In the genomic region with DNA sequence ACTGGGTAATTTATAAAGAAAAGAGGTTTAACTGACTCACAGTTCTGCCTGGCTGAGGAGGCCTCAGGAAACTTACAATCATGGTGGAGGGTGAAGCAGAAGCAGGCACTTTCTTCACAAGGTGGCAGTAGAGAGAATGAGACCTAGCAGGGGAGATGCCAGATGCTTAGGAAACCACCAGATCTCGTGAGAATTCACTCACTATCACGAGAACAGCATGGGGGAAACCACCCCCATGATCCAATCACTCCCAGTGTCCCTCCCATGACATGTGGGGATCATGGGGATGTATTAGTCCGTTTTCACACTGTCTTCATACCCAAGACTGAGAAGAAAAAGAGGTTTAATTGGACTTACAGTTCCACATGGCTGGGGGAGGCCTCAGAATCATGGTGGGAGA, we compare ENCODE assay signal across 9 cellular contexts. TPM values are rescaled to one million over a fixed set of nuclear protein-coding genes. Genes with fewer than 3 reads are reported as not detected.
DNase-seq lines count a peak whose midpoint lies in the region; ATAC-seq and TF ChIP-seq lines count a peak whose summit lies in the region.
"Not testable (repeated sequence)": the region's sequence is repeated elsewhere in the genome, so short reads cannot be mapped to it uniquely, and the experiment has no call there.
"Had no signal": no experiment of that assay in that cellular context is flagged by ENCODE, and none has a peak within 500 bp of the region (broad histone marks: within the 10 kb centered on the region; RNA-seq: fewer than 3 reads in every experiment).

No MANE protein-coding gene starts in this region.

- no CpG with 5 or more reads among the region's 3 CpGs for WGBS in mesendoderm (ENCODE audit: extremely low coverage, insufficient coverage, low lambda C conversion rate)

- TF ChIP-seq RAD21 in HCT116 (IDR thresholded peaks at IDR 0.05; ENCODE audit: low read depth): not testable (repeated sequence)

- H3K9ac ChIP-seq in HCT116 (ENCODE audit: low read length); adipocyte (ENCODE audit: low read length); mesendoderm (ENCODE audit: low read length): not testable (repeated sequence)

- H3K4me2 ChIP-seq in HCT116 (ENCODE audit: low read length); mesendoderm (ENCODE audit: low read length): not testable (repeated sequence)

- peaks cover 13 to 32% of the 10 kb centered on the region in 2 experiments; a peak in 3 of 4 replicates for H3K4me1 ChIP-seq in HCT116 (ENCODE audit: control insufficient read depth in 1 of 2, insufficient read depth in 2 of 2, low read length in 2 of 2)
- H3K4me1 ChIP-seq in adipocyte (ENCODE audit: control insufficient read depth, insufficient read depth, low read length): peaks cover 16% of the 10 kb centered on the region
- H3K4me1 ChIP-seq in mesendoderm (ENCODE audit: control insufficient read depth, low read depth, low read length): not testable (repeated sequence)

- H2AFZ ChIP-seq in HCT116 (ENCODE audit: low read depth, low read length, poor library complexity, severe bottlenecking): not testable (repeated sequence)

- ATAC-seq in HCT116: peak; percentile 30

- not testable (repeated sequence) for TF ChIP-seq POLR2A in HCT116 (IDR thresholded peaks at IDR 0.05; ENCODE audit: borderline replicate concordance, extremely low read depth, insufficient read depth, insufficient read length)

- intact Hi-C loops in HCT116 (cut with micrococcal nuclease): loop anchor here (1.0 to 5.0 kb wide), 2 partner anchors 43 to 251 kb away; partner anchors contain the start of gene TOLLIP

- not testable (repeated sequence) for H3K23ac ChIP-seq in mesendoderm (ENCODE audit: low read length)

- not testable (repeated sequence) for H4K20me1 ChIP-seq in HCT116 (ENCODE audit: insufficient read depth)

- RAD21 ChIA-PET in HCT116 (lab: Charles Lee; ENCODE audit: low non-redundant PET in 1 of 2, low total read pairs in 2 of 2, uncharacterized antibody in 2 of 2, unreplicated experiment in 2 of 2): not testable (repeated sequence)

- H3K18ac ChIP-seq in mesendoderm (ENCODE audit: low read length): not testable (repeated sequence)

- not testable (repeated sequence) for H4K8ac ChIP-seq in mesendoderm (ENCODE audit: low read depth, low read length)

- H3K4me3 ChIP-seq in HCT116 (replicated peaks in 1 of 2; ENCODE audit: low read depth in 1 of 2, low read length in 2 of 2); adipocyte (ENCODE audit: low read length); mesendoderm (ENCODE audit: low read length): not testable (repeated sequence)

- BruUV-seq in HCT116 (replicated peaks; lab: Mats Ljungman, UMichigan): not testable (repeated sequence)

- not testable (repeated sequence) for H3K27me3 ChIP-seq in HCT116 (ENCODE audit: insufficient read depth, low read length); adipocyte (replicated peaks; ENCODE audit: control insufficient read depth, insufficient read depth, low read length); mesendoderm (ENCODE audit: insufficient read depth, low read length, poor library complexity)

- not testable (repeated sequence) for H4K5ac ChIP-seq in mesendoderm (ENCODE audit: low read length)

- not testable (repeated sequence) for H2AK5ac ChIP-seq in mesendoderm (ENCODE audit: low read length)

- not testable (repeated sequence) for H2BK15ac ChIP-seq in mesendoderm (replicated peaks; ENCODE audit: low read depth)

- not testable (repeated sequence) for H3K9me2 ChIP-seq in HCT116 (ENCODE audit: insufficient read depth)

- H3K4ac ChIP-seq in mesendoderm (ENCODE audit: low read depth, low read length): not testable (repeated sequence)

- not testable (repeated sequence) for H3K79me1 ChIP-seq in mesendoderm (ENCODE audit: low read length)

- H3K27ac ChIP-seq in HCT116 (ENCODE audit: low read depth, low read length): 0 out of 2 replicates have a peak overlapping the region, but pooled peaks have one; percentile 1
- not testable (repeated sequence) for H3K27ac ChIP-seq in mesendoderm (ENCODE audit: low read depth, low read length)

- peak; percentile 70 for DNase-seq in CD1c-positive myeloid dendritic cell (ENCODE audit: extremely low spot score)
- DNase-seq in HCT116 (ENCODE audit: low read depth, low spot score): peak; percentile 77
- peak; percentile 8 for DNase-seq in NCI-H345 treated with DMSO at 0.1 percent for 48 hours (lab: John Stamatoyannopoulos, UW; ENCODE audit: unreplicated experiment)
- peak in 3 of 5 experiments; percentile 2 to 74 (median 24) for DNase-seq in T-helper 2 cell
- DNase-seq in adipocyte (ENCODE audit: low read depth): peak; percentile 82
- peak; percentile 82 for DNase-seq in fibroblast of peridontal ligament (ENCODE audit: extremely low read depth)
- peak; percentile 83 for DNase-seq in mesendoderm
- peak in 2 of 3 experiments; percentile 5 to 13 for DNase-seq in stimulated activated CD4-positive, alpha-beta T cell treated with anti-CD3 and anti-CD28 coated beads, TNF-alpha, amount 100 ng/mL, for 4 hours (ENCODE audit: low read depth in 3 of 3)

- not testable (repeated sequence) for H2BK120ac ChIP-seq in mesendoderm (ENCODE audit: low read depth, low read length)

- not testable (repeated sequence) for H2BK5ac ChIP-seq in mesendoderm (ENCODE audit: low read length)

- H3K56ac ChIP-seq in mesendoderm (ENCODE audit: low read length): not testable (repeated sequence)

- not testable (repeated sequence) for H3K9me3 ChIP-seq in HCT116 (ENCODE audit: control insufficient read depth in 1 of 2, insufficient read depth in 1 of 2, low read depth in 1 of 2, low read length in 2 of 2); adipocyte (ENCODE audit: control insufficient read depth, low read length)

- CTCF ChIA-PET in HCT116 (lab: Charles Lee): not testable (repeated sequence)

- POLR2A ChIA-PET in HCT116 (lab: Charles Lee): not testable (repeated sequence)

- not testable (repeated sequence) for H3K79me2 ChIP-seq in HCT116 (ENCODE audit: insufficient read depth, low read length); mesendoderm (ENCODE audit: control insufficient read depth, insufficient read depth, low read length)

- peak in 2 of 3 experiments; percentile 32; a peak in 2 of 6 replicates for TF ChIP-seq CTCF in HCT116 (IDR thresholded peaks at IDR 0.05 in 2 of 3, conservative IDR thresholded peaks at IDR 0.05 in 1 of 3; ENCODE audit: borderline replicate concordance in 1 of 3, insufficient read depth in 1 of 3, low read depth in 2 of 3, low read length in 2 of 3)

- H3K36me3 ChIP-seq in HCT116 (ENCODE audit: control insufficient read depth in 1 of 2, insufficient read depth in 2 of 2, low read length in 2 of 2); adipocyte (ENCODE audit: control insufficient read depth, insufficient read depth, low read length, severe bottlenecking); mesendoderm (ENCODE audit: control insufficient read depth, insufficient read depth, low read length): not testable (repeated sequence)

TF ChIP-seq in HCT116, 20 proteins besides CTCF, POLR2A, EP300 and RAD21:
- TF ChIP-seq, protein P1, sequence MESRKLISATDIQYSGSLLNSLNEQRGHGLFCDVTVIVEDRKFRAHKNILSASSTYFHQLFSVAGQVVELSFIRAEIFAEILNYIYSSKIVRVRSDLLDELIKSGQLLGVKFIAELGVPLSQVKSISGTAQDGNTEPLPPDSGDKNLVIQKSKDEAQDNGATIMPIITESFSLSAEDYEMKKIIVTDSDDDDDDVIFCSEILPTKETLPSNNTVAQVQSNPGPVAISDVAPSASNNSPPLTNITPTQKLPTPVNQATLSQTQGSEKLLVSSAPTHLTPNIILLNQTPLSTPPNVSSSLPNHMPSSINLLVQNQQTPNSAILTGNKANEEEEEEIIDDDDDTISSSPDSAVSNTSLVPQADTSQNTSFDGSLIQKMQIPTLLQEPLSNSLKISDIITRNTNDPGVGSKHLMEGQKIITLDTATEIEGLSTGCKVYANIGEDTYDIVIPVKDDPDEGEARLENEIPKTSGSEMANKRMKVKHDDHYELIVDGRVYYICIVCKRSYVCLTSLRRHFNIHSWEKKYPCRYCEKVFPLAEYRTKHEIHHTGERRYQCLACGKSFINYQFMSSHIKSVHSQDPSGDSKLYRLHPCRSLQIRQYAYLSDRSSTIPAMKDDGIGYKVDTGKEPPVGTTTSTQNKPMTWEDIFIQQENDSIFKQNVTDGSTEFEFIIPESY (IDR thresholded peaks at IDR 0.05; ENCODE audit: extremely low read depth, insufficient replicate concordance, low read length): peak; percentile 85
- TF ChIP-seq, protein P2, sequence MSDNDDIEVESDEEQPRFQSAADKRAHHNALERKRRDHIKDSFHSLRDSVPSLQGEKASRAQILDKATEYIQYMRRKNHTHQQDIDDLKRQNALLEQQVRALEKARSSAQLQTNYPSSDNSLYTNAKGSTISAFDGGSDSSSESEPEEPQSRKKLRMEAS (IDR thresholded peaks at IDR 0.05): 0 out of 2 replicates have a peak, but pooled peaks have one; percentile 26

RNA-seq across cellular contexts. Expression of gene MUC5B, which starts 41.6 kb away (rescaled TPM):
- 1.5 TPM for total RNA-seq in HCT116 (2021; ENCODE audit: unreplicated experiment)
- polyA plus RNA-seq in HCT116 (2012): 0.05 TPM in 2 replicates
- under 0.01 TPM for polyA plus RNA-seq in mesendoderm (2013, experiment 1 of 2)
- under 0.01 TPM for polyA plus RNA-seq in mesendoderm (2013, experiment 2 of 2)
- total RNA-seq: T-helper 2 cell treated with Interferon-gamma antibody and Interleukin-4, amounts not matched to agents 100 ng/mL and 5 ng/mL, for 36 hours had no signal

RNA-seq across cellular contexts. Expression of gene TOLLIP, which starts 45.0 kb away (rescaled TPM):
- 28.5 TPM for total RNA-seq in HCT116 (2021; ENCODE audit: unreplicated experiment)
- 22.6 and 39.6 TPM in 2 replicates for polyA plus RNA-seq in HCT116 (2012)
- 11.2 TPM for polyA plus RNA-seq in mesendoderm (2013, experiment 1 of 2)
- 10.9 TPM for polyA plus RNA-seq in mesendoderm (2013, experiment 2 of 2)

Comparison
In these comparisons a context has a peak if more than half of its experiments do, and no peak if none do; other contexts are left out.
1. DNase-seq: peak in every context shown above with its lines; median percentile 83 in mesendoderm; 82 in adipocyte; 82 in fibroblast of peridontal ligament; 77 in HCT116; 70 in CD1c-positive myeloid dendritic cell; 24 in T-helper 2 cell; 9 in stimulated activated CD4-positive, alpha-beta T cell treated with anti-CD3 and anti-CD28 coated beads, TNF-alpha, amount 100 ng/mL, for 4 hours; 8 in NCI-H345 treated with DMSO at 0.1 percent for 48 hours.